Comparison of ENCODE assay signal across 8 cellular contexts in the genomic region with DNA sequence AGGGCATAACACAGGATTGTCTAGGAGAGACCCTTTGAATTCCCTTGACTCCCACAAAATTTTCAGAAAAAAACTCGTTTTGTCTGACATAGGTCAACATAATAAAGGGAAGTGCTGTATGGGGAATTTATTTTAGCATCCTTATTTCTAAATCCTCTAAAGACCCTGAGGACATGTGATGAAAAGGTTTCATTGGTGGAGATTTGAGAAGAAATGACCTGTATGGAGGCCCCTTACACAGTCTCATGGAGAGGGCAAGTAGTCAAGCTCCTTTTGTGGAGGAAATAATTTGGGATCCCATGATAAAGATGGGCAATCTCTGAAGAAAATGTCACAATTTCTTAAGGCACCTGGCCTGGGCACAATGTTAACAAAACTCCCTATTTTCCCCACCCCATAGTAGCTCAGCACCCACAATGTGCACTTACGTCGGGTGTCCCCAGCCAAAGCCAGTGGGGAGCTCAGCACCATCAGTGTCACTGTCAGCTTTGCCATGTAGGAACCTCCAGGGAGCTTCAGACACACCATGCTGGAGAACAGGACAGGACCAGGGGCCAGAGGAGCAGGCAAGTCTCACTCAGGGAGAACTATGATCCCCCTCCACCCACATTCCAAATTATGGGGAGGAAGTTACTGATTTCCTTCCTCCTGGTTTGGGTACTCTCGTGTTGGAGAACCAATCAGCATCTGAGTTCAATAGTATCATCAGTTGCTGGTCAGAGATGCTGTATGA. TPM values are rescaled to one million over a fixed set of nuclear protein-coding genes. Genes with fewer than 3 reads are reported as not detected.
DNase-seq lines count a peak whose midpoint lies in the region; ATAC-seq and TF ChIP-seq lines count a peak whose summit lies in the region.

A gene (minus strand): TSS at position 591 of the 733 bp plus-strand sequence. CDS start 63 bp downstream, at position 528.

- peak; percentile 46 for DNase-seq in CD14-positive monocyte (ENCODE audit: low spot score)
- peak; percentile 30 for DNase-seq in GM20000 (ENCODE audit: low spot score)
- DNase-seq in T-helper 2 cell treated with Interferon-gamma antibody and Interleukin-4, amounts not matched to agents 5 μg/mL and 100 μg/mL, for 36 hours (ENCODE audit: low spot score), result peak; percentile 4
- DNase-seq in inferior parietal cortex (ENCODE audit: extremely low spot score), result peak; percentile 3
- DNase-seq in ureter (ENCODE audit: low spot score), result peak; percentile 33
- DNase-seq in PC-3, result no peak
- no peak for DNase-seq in chondrocyte (ENCODE audit: low spot score)

- H3K9me2 ChIP-seq in PC-3 (replicated peaks; ENCODE audit: low read length), result no peaks in the 10 kb centered on the region

- TF ChIP-seq CTCF in CD14-positive monocyte (IDR thresholded peaks at IDR 0.05), result no peak
- no peak for TF ChIP-seq CTCF in GM20000 (IDR thresholded peaks at IDR 0.05; ENCODE audit: extremely low read depth, missing control alignments)
- TF ChIP-seq CTCF in PC-3 (conservative IDR thresholded peaks at IDR 0.05; ENCODE audit: low read depth, low read length), result no peak
- no peak for TF ChIP-seq CTCF in chondrocyte (IDR thresholded peaks at IDR 0.05)

- H3K9me3 ChIP-seq in PC-3 (ENCODE audit: low read length), result no peaks in the 10 kb centered on the region

- intact Hi-C loops in CD14-positive monocyte (cut with micrococcal nuclease), result loop anchor here in 1 of 2 donors (10.0 kb wide), 1 partner anchor 45 kb away; no protein-coding TSS in a partner anchor
- intact Hi-C loops in PC-3 (cut with micrococcal nuclease), result loop anchor here (5.0 kb wide), 1 partner anchor 42 kb away; no protein-coding TSS in a partner anchor

- H3K36me3 Mint-ChIP-seq in CD14-positive monocyte, result peaks cover 0 to 10% of the 10 kb centered on the region in 2 donors
- H3K36me3 Mint-ChIP-seq in T-helper 2 cell treated with Interferon-gamma antibody and Interleukin-4, amounts not matched to agents 5 μg/mL and 100 μg/mL, for 36 hours (ENCODE audit: low read depth), result peaks cover 2% of the 10 kb centered on the region
- H3K36me3 Mint-ChIP-seq in chondrocyte (ENCODE audit: low read depth), result no peaks in the 10 kb centered on the region

- no peak for ATAC-seq in PC-3
- ATAC-seq in GM19455 (IDR thresholded peaks at IDR 0.05; ENCODE audit: unreplicated experiment), result no peak

- H3F3A ChIP-seq in PC-3 (ENCODE audit: low read length, unreplicated experiment), result no peaks in the 10 kb centered on the region

- POLR2A ChIA-PET in PC-3 (lab: Charles Lee; ENCODE audit: unreplicated experiment), result no interaction called here

- H4K20me1 ChIP-seq in PC-3 (ENCODE audit: low read length), result no peaks in the 10 kb centered on the region

- no peak within 1 kb of the TSS for H3K27ac ChIP-seq in PC-3 (ENCODE audit: low read length)

- no peak within 1 kb of the TSS for H2AFZ ChIP-seq in PC-3 (ENCODE audit: low read length)

- H3K9ac ChIP-seq in PC-3 (ENCODE audit: low read length), result no peak within 1 kb of the TSS

- H3K27me3 ChIP-seq in PC-3 (ENCODE audit: low read length), result no peaks in the 10 kb centered on the region

- H3K4me1 Mint-ChIP-seq in CD14-positive monocyte (peaks cover 20% of the 10 kb centered on the region), chondrocyte (ENCODE audit: low read depth) (no peaks in the 10 kb centered on the region)
- H3K4me1 Mint-ChIP-seq in T-helper 2 cell treated with Interferon-gamma antibody and Interleukin-4, amounts not matched to agents 5 μg/mL and 100 μg/mL, for 36 hours (ENCODE audit: low read depth), result peaks cover 3% of the 10 kb centered on the region

- CTCF ChIA-PET in PC-3 (lab: Charles Lee), result interaction anchor here (0.6 kb wide), 1 partner anchor 59 kb away, joined by 3 read pairs; no protein-coding TSS in a partner anchor

- no TSS peak for BruUV-seq in PC-3 (replicated peaks; lab: Mats Ljungman, UMichigan)

- no peaks in the 10 kb centered on the region for H3K79me2 ChIP-seq in PC-3 (ENCODE audit: low read length)

- H3K36me3 ChIP-seq in PC-3 (ENCODE audit: low read depth, low read length), result no peaks in the 10 kb centered on the region

- peak within 1 kb of the TSS; percentile 94 to 99 (median 98) for H3K27ac Mint-ChIP-seq in CD14-positive monocyte
- peak within 1 kb of the TSS; percentile 36 for H3K27ac Mint-ChIP-seq in T-helper 2 cell treated with Interferon-gamma antibody and Interleukin-4, amounts not matched to agents 5 μg/mL and 100 μg/mL, for 36 hours
- H3K27ac Mint-ChIP-seq in chondrocyte (ENCODE audit: unreplicated experiment), result no peak within 1 kb of the TSS

- peak within 1 kb of the TSS; percentile 89 to 95 for H3K4me3 Mint-ChIP-seq in CD14-positive monocyte
- H3K4me3 Mint-ChIP-seq in T-helper 2 cell treated with Interferon-gamma antibody and Interleukin-4, amounts not matched to agents 5 μg/mL and 100 μg/mL, for 36 hours, result peak within 1 kb of the TSS; percentile 63
- H3K4me3 Mint-ChIP-seq in chondrocyte (ENCODE audit: unreplicated experiment), result no peak within 1 kb of the TSS

- no peak within 1 kb of the TSS for H3K4me2 ChIP-seq in PC-3 (ENCODE audit: low read length)

- H3K27me3 Mint-ChIP-seq in CD14-positive monocyte (ENCODE audit: low read depth in 3 of 3) (no peaks in the 10 kb centered on the region), chondrocyte (ENCODE audit: low read depth) (peaks cover 13% of the 10 kb centered on the region)
- peaks cover 24% of the 10 kb centered on the region for H3K27me3 Mint-ChIP-seq in T-helper 2 cell treated with Interferon-gamma antibody and Interleukin-4, amounts not matched to agents 5 μg/mL and 100 μg/mL, for 36 hours (ENCODE audit: low read depth)

- H3K4me3 ChIP-seq in PC-3 (ENCODE audit: low read length), result no peak within 1 kb of the TSS

- H3K4me1 ChIP-seq in PC-3 (ENCODE audit: insufficient read depth, low read length), result no peaks in the 10 kb centered on the region

- H3K9me3 Mint-ChIP-seq in CD14-positive monocyte (peaks cover 0 to 7% (median 0%) of the 10 kb centered on the region in 7 donors), chondrocyte (ENCODE audit: low read depth) (no peaks in the 10 kb centered on the region)
- H3K9me3 Mint-ChIP-seq in T-helper 2 cell treated with Interferon-gamma antibody and Interleukin-4, amounts not matched to agents 5 μg/mL and 100 μg/mL, for 36 hours, result no peaks in the 10 kb centered on the region

RNA-seq across cellular contexts. Expression of the gene that starts here (rescaled TPM):
- polyA plus RNA-seq in CD14-positive monocyte, result 1,000 to 10,000 TPM in 1 of 2 donors, 100 to 1,000 TPM in 1; 394 to 1,407 TPM
- 1.8 TPM for total RNA-seq in ureter
- not detected in 2 replicates for total RNA-seq in PC-3 (2014; rRNA removed)
- total RNA-seq in chondrocyte, result not detected in 3 replicates

Comparison
In these comparisons a context has a peak if more than half of its experiments do, and no peak if none do; other contexts are left out.
1. DNase-seq: peak in CD14-positive monocyte (single experiment), GM20000 (single experiment), T-helper 2 cell treated with Interferon-gamma antibody and Interleukin-4, amounts not matched to agents 5 μg/mL and 100 μg/mL, for 36 hours (single experiment), inferior parietal cortex (single experiment) and ureter (single experiment); none in PC-3 (single experiment) and chondrocyte (single experiment).